In genomic region chr7:121456785-121457359, GRCh38 we compare ENCODE assay signal across 3 cellular contexts.
TF ChIP-seq lines count a peak whose summit lies in the region.

No MANE protein-coding gene starts in this region.

TF ChIP-seq in IMR-90, 13 proteins besides CTCF, POLR2A, EP300 and RAD21:
- TF ChIP-seq USF2 (IDR thresholded peaks at IDR 0.05; ENCODE audit: low read depth, low read length) (no peak), BHLHE40 (IDR thresholded peaks at IDR 0.05; ENCODE audit: low read depth, low read length) (no peak), CEBPB (IDR thresholded peaks at IDR 0.05; ENCODE audit: low read depth, low read length) (no peak), MAZ (IDR thresholded peaks at IDR 0.05; ENCODE audit: borderline replicate concordance, low read depth, low read length) (no peak), MAFK (IDR thresholded peaks at IDR 0.05; ENCODE audit: low read depth, low read length) (no peak), CHD1 (IDR thresholded peaks at IDR 0.05; ENCODE audit: low read depth, low read length) (no peak)

TF ChIP-seq in WTC11, 78 proteins besides CTCF, POLR2A, EP300 and RAD21:
- TF ChIP-seq GRHL2 (CRISPR knock-in tag; IDR thresholded peaks at IDR 0.05; ENCODE audit: insufficient replicate concordance, severe bottlenecking), result no peak
- no peak for TF ChIP-seq SOX15 (CRISPR knock-in tag; IDR thresholded peaks at IDR 0.05)
- no peak for TF ChIP-seq SMAD4 (CRISPR knock-in tag; IDR thresholded peaks at IDR 0.05)
- TF ChIP-seq MXD4 (CRISPR knock-in tag; IDR thresholded peaks at IDR 0.05; ENCODE audit: borderline replicate concordance), result no peak
- no peak for TF ChIP-seq ZNF138 (CRISPR knock-in tag; conservative IDR thresholded peaks at IDR 0.05)
- no peak for TF ChIP-seq ATF2 (CRISPR knock-in tag; IDR thresholded peaks at IDR 0.05; ENCODE audit: borderline replicate concordance, low read depth)
- TF ChIP-seq, protein P1, sequence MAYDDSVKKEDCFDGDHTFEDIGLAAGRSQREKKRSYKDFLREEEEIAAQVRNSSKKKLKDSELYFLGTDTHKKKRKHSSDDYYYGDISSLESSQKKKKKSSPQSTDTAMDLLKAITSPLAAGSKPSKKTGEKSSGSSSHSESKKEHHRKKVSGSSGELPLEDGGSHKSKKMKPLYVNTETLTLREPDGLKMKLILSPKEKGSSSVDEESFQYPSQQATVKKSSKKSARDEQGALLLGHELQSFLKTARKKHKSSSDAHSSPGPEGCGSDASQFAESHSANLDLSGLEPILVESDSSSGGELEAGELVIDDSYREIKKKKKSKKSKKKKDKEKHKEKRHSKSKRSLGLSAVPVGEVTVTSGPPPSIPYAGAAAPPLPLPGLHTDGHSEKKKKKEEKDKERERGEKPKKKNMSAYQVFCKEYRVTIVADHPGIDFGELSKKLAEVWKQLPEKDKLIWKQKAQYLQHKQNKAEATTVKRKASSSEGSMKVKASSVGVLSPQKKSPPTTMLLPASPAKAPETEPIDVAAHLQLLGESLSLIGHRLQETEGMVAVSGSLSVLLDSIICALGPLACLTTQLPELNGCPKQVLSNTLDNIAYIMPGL (CRISPR knock-in tag; IDR thresholded peaks at IDR 0.05), result no peak
- TF ChIP-seq NR3C1 (CRISPR knock-in tag; conservative IDR thresholded peaks at IDR 0.05; ENCODE audit: low read depth), result no peak
TF ChIP-seq in WTC11: peak in this region for 0.

TF ChIP-seq in H1, 55 proteins besides CTCF, POLR2A, EP300 and RAD21:
- TF ChIP-seq CTBP2 (IDR thresholded peaks at IDR 0.05; ENCODE audit: borderline replicate concordance, insufficient read depth, insufficient read length, low read length) (no peak), HDAC2 (IDR thresholded peaks at IDR 0.05; ENCODE audit: borderline replicate concordance in 1 of 2, low read depth in 2 of 2, low read length in 2 of 2) (no peak), HDAC6 (IDR thresholded peaks at IDR 0.05; ENCODE audit: low read depth, low read length) (no peak), NANOG (IDR thresholded peaks at IDR 0.05; ENCODE audit: insufficient read depth, low read depth, low read length, poor library complexity, severe bottlenecking) (no peak), ZNF274 (IDR thresholded peaks at IDR 0.05; ENCODE audit: borderline replicate concordance, extremely low read depth, low read length) (no peak), CBX5 (IDR thresholded peaks at IDR 0.05; ENCODE audit: low read depth, low read length) (no peak), TAF7 (optimal IDR thresholded peaks at IDR 0.05; ENCODE audit: borderline replicate concordance, low read depth, low read length) (no peak), SAP30 (IDR thresholded peaks at IDR 0.05; ENCODE audit: insufficient read depth, insufficient replicate concordance, low read length) (no peak), CHD7 (IDR thresholded peaks at IDR 0.05; ENCODE audit: insufficient replicate concordance, low read length) (no peak), BACH1 (IDR thresholded peaks at IDR 0.05; ENCODE audit: low read length) (no peak), SRF (IDR thresholded peaks at IDR 0.05; ENCODE audit: low read depth, low read length) (no peak), PHF8 (conservative IDR thresholded peaks at IDR 0.05; ENCODE audit: low read depth, low read length) (no peak), MAFK (IDR thresholded peaks at IDR 0.05; ENCODE audit: low read depth, low read length) (no peak), RFX5 (IDR thresholded peaks at IDR 0.05; ENCODE audit: borderline replicate concordance, low read depth, low read length) (no peak), EGR1 (IDR thresholded peaks at IDR 0.05; ENCODE audit: borderline replicate concordance, low read depth, low read length) (no peak), SP2 (IDR thresholded peaks at IDR 0.05; ENCODE audit: low read length) (no peak), RNF2 (IDR thresholded peaks at IDR 0.05; ENCODE audit: borderline replicate concordance, low read depth, low read length, missing control alignments, poor library complexity, severe bottlenecking) (no peak), TBP (IDR thresholded peaks at IDR 0.05; ENCODE audit: low read depth, low read length) (no peak), TEAD4 (IDR thresholded peaks at IDR 0.05; ENCODE audit: low read depth, low read length) (no peak), USF2 (IDR thresholded peaks at IDR 0.05; ENCODE audit: low read length) (no peak)
TF ChIP-seq in H1: peak in this region for 0.
